In the genomic region with DNA sequence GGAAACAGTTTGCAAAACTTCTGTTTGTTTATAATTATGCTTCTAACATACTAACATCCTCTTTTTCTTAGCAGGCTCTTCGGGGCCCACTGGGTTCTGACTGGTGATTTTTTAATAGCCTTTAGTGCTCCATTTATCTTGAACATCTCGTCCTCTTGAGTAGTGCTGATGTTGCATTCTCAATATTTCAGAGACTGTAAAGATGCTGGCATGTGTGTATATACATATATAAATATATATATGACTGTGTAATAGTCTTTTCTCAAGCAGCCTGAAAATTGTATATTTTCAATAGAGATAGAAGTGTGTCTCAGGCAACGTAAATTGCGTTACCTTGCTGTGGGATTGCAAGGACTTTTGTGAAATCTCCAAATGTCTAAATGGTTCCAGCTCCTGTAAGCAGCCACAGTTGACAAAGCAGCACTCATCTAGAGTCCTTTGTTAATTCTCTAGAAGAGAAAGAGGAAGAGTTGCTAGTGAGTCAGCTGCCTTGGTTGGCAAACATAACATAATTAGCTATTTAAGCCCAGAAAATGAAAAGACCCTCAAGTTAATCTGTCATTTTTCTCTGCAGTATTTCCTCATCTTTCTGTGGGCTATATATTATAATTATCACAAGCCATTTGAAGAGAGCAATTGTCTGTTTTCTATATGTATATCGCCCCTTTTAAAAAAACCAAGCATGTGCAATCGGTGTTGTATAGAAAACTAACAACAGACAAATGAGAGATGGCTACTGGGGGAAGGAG, we compare ENCODE assay signal across 14 cellular contexts.
A peak's percentile ranks its signal among the peaks of the same experiment; 100 is the strongest.
DNase-seq lines count a peak whose midpoint lies in the region; TF ChIP-seq lines count a peak whose summit lies in the region.
"Had no signal": no experiment of that assay in that cellular context is flagged by ENCODE, and none has a peak within 500 bp of the region (broad histone marks: within the 10 kb centered on the region; RNA-seq: fewer than 3 reads in every experiment).

No MANE protein-coding gene starts in this region.

- WGBS in smooth muscle cell (ENCODE audit: low lambda C conversion rate) = 90% methylated on average over 6 of the region's 6 CpGs

- H3K27me3 ChIP-seq in smooth muscle cell (ENCODE audit: low read depth) (no peaks in the 10 kb centered on the region), colonic mucosa (no peaks in the 10 kb centered on the region), BE2C (no peaks in the 10 kb centered on the region)
- H3K27me3 ChIP-seq: gastroesophageal sphincter had no signal

- H3K4me1 ChIP-seq in smooth muscle cell (ENCODE audit: low read depth) = peaks cover 23% of the 10 kb centered on the region
- no peaks in the 10 kb centered on the region for H3K4me1 ChIP-seq in colonic mucosa
- no peaks in the 10 kb centered on the region for H3K4me1 ChIP-seq in BE2C
- H3K4me1 ChIP-seq: gastroesophageal sphincter had no signal

- H3K36me3 ChIP-seq in smooth muscle cell (ENCODE audit: low read depth) = no peaks in the 10 kb centered on the region
- no peaks in the 10 kb centered on the region for H3K36me3 ChIP-seq in colonic mucosa
- H3K36me3 ChIP-seq in BE2C = no peaks in the 10 kb centered on the region
- H3K36me3 ChIP-seq: gastroesophageal sphincter had no signal

- H3K27ac ChIP-seq in smooth muscle cell (ENCODE audit: low read depth) = peak overlapping the region; percentile 45
- no peak overlapping the region for H3K27ac ChIP-seq in colonic mucosa
- H3K27ac ChIP-seq: gastroesophageal sphincter had no signal

- H3F3A ChIP-seq in smooth muscle cell (ENCODE audit: low read depth) = no peaks in the 10 kb centered on the region

- DNase-seq in NCI-H1417 (lab: John Stamatoyannopoulos, UW) (peak in 2 of 3 experiments; percentile 26 to 74), NCI-H1417 treated with DMSO at 0.1 percent for 48 hours (lab: John Stamatoyannopoulos, UW) (no peak), NOMO-1 treated with DMSO at 0.1 percent for 48 hours (lab: John Stamatoyannopoulos, UW; ENCODE audit: unreplicated experiment) (peak; percentile 93), astrocyte of the hippocampus (ENCODE audit: low read depth, low spot score) (peak; percentile 21), smooth muscle cell (lab: John Stamatoyannopoulos, UW; ENCODE audit: unreplicated experiment) (no peak), colonic mucosa (no peak), BE2C (no peak)
- DNase-seq in stimulated activated CD4-positive, alpha-beta T cell treated with anti-CD3 and anti-CD28 coated beads, Interleukin-4, amount 100 ng/mL, for 24 hours = no peak
- DNase-seq: 8988T; activated CD4-positive, alpha-beta T cell treated with anti-CD3 and anti-CD28 coated beads for 1 hour; caudate nucleus; NCI-H1694 treated with DMSO at 0.1 percent for 48 hours; stimulated activated naive CD8-positive, alpha-beta T cell treated with anti-CD3 and anti-CD28 coated beads, Interleukin-15, Interleukin-2, amounts not matched to agents 100 U/mL and 50 U/mL, for 24 hours had no signal

- H2AFZ ChIP-seq in smooth muscle cell (ENCODE audit: low read depth) = no peak overlapping the region

- H3K4me2 ChIP-seq in smooth muscle cell = peak overlapping the region; percentile 34

- H3K79me2 ChIP-seq in smooth muscle cell (ENCODE audit: low read depth) = no peaks in the 10 kb centered on the region

- no peaks in the 10 kb centered on the region for H4K20me1 ChIP-seq in smooth muscle cell (ENCODE audit: low read depth)

- H3K4me3 ChIP-seq in smooth muscle cell = no peak overlapping the region
- H3K4me3 ChIP-seq in colonic mucosa = no peak overlapping the region
- H3K4me3 ChIP-seq in BE2C (ENCODE audit: low read depth, low read length) = no peak overlapping the region
- H3K4me3 ChIP-seq: gastroesophageal sphincter had no signal

- no peaks in the 10 kb centered on the region for H3K9me3 ChIP-seq in smooth muscle cell (replicated peaks; ENCODE audit: low read depth)
- H3K9me3 ChIP-seq in colonic mucosa = no peaks in the 10 kb centered on the region
- H3K9me3 ChIP-seq in BE2C = no peaks in the 10 kb centered on the region
- H3K9me3 ChIP-seq: gastroesophageal sphincter had no signal

- TF ChIP-seq CTCF in smooth muscle cell (IDR thresholded peaks at IDR 0.05; ENCODE audit: borderline replicate concordance, insufficient read depth, poor library complexity, severe bottlenecking) = no peak
- TF ChIP-seq CTCF in colonic mucosa (IDR thresholded peaks at IDR 0.05) = no peak
- TF ChIP-seq CTCF in BE2C (IDR thresholded peaks at IDR 0.05; ENCODE audit: low read depth, low read length) = no peak

- H3K9ac ChIP-seq in smooth muscle cell (ENCODE audit: low read depth) = no peak overlapping the region
- H3K9ac ChIP-seq in colonic mucosa (ENCODE audit: low read depth in 2 of 2, low read length in 2 of 2) = no peak overlapping the region

- intact Hi-C loops in colonic mucosa (cut with DNase I) = no loop called here

Comparison
In these comparisons a context has a peak if more than half of its experiments do, and no peak if none do; other contexts are left out.
1. DNase-seq: peak in NCI-H1417 (2 of 3), NOMO-1 treated with DMSO at 0.1 percent for 48 hours (single experiment) and astrocyte of the hippocampus (single experiment); none in NCI-H1417 treated with DMSO at 0.1 percent for 48 hours (single experiment), smooth muscle cell (single experiment), stimulated activated CD4-positive, alpha-beta T cell treated with anti-CD3 and anti-CD28 coated beads, Interleukin-4, amount 100 ng/mL, for 24 hours (single experiment), colonic mucosa (single experiment) and BE2C (single experiment).